ENCODE assay signal across 1 cellular context in the genomic region with DNA sequence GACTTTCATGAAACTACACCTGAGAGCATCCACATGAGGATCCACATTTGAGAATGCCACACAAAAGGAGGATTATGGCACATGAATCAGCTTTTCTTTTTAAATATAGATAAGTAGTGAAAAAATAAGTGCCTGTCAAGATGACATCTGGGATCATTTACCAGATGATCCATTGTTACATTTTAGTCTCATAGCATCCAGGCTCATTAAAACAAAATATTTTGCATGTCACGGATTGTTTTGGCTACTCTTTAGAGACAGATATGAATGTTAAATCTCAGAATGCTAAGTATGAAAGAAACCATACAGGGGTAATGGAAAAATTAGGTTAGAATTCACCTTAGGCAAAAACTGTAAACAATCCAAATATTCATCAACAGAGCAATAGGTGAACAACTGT.
TF ChIP-seq lines count a peak whose summit lies in the region.

No MANE protein-coding gene starts in this region.

TF ChIP-seq in GM12878, 131 proteins besides CTCF, POLR2A, EP300 and RAD21 (continued from another document):
- TF ChIP-seq BCLAF1 (IDR thresholded peaks at IDR 0.05) = no peak
- TF ChIP-seq ZNF274 (IDR thresholded peaks at IDR 0.05; ENCODE audit: insufficient read depth, insufficient read length) = no peak
- no peak for TF ChIP-seq PRDM15 (CRISPR knock-in tag; IDR thresholded peaks at IDR 0.05)
- no peak for TF ChIP-seq JUNB (IDR thresholded peaks at IDR 0.05)
- no peak for TF ChIP-seq ESRRA (IDR thresholded peaks at IDR 0.05; ENCODE audit: low read length)
- no peak for TF ChIP-seq ZSCAN29 (IDR thresholded peaks at IDR 0.05)
- TF ChIP-seq, protein P1, sequence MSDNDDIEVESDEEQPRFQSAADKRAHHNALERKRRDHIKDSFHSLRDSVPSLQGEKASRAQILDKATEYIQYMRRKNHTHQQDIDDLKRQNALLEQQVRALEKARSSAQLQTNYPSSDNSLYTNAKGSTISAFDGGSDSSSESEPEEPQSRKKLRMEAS (IDR thresholded peaks at IDR 0.05; ENCODE audit: low read depth, low read length) = no peak
- no peak for TF ChIP-seq SP1 (IDR thresholded peaks at IDR 0.05; ENCODE audit: low read depth, low read length)
- TF ChIP-seq TCF7 (IDR thresholded peaks at IDR 0.05; ENCODE audit: borderline replicate concordance) = no peak
- no peak for TF ChIP-seq ZBTB4 (CRISPR knock-in tag; IDR thresholded peaks at IDR 0.05)
- no peak for TF ChIP-seq ZBTB40 (IDR thresholded peaks at IDR 0.05; ENCODE audit: borderline replicate concordance)
- TF ChIP-seq NR2C2 (IDR thresholded peaks at IDR 0.05; ENCODE audit: borderline replicate concordance, control insufficient read depth, insufficient read length, low read depth) = no peak
